ENCODE assay signal across 8 cellular contexts in the genomic region with DNA sequence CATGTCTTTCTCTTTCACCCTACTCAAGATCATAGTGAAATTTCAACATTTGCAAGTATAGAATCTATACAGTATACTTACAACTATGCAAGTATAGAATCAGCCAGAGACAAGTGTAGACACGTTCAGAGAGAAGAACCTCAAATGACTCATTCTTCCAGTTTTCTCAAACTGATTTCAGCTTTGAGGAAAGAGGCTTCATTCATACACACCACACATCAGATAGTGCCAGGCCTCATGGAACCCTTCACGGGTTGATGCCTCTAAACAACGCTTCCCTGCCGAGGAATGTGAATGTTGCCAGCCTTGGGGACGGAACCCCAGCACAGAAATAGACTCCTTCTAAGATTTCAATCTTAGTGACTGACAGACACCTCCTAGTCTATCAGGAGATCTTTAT.
DNase-seq lines count a peak whose midpoint lies in the region; ATAC-seq and TF ChIP-seq lines count a peak whose summit lies in the region.

No MANE protein-coding gene starts in this region.

- ATAC-seq in RWPE2 (ENCODE audit: low read depth) (peak; percentile 73), GM18520 (IDR thresholded peaks at IDR 0.05; ENCODE audit: unreplicated experiment) (no peak), HG03442 (IDR thresholded peaks at IDR 0.05; ENCODE audit: unreplicated experiment) (no peak), HG02870 (IDR thresholded peaks at IDR 0.05; ENCODE audit: unreplicated experiment) (no peak)

- no peak overlapping the region for H3K4me3 ChIP-seq in BLaER1
- H3K4me3 ChIP-seq in RWPE2 (ENCODE audit: severe bottlenecking): no peak overlapping the region
- H3K4me3 ChIP-seq in esophagus (ENCODE audit: low read depth in 1 of 2, low read length in 2 of 2): no peak overlapping the region

- H3K4me1 ChIP-seq in BLaER1 (peaks cover 52% of the 10 kb centered on the region), RWPE2 (ENCODE audit: insufficient read depth, poor library complexity, severe bottlenecking) (peaks cover 42% of the 10 kb centered on the region), esophagus (ENCODE audit: control insufficient read depth in 2 of 2, insufficient read depth in 2 of 2, low read length in 1 of 2) (peaks cover 3 to 13% of the 10 kb centered on the region in 2 donors)

- peak overlapping the region; percentile 86; the same call in 1 of the 2 replicates for H3K4me2 ChIP-seq in BLaER1

- WGBS in esophagus, 2 donors: 54 to 61% methylated on average over 5 of the region's 5 CpGs

- H3K27me3 ChIP-seq in BLaER1: peaks cover 1% of the 10 kb centered on the region; the same call in 1 of the 2 replicates
- no peaks in the 10 kb centered on the region for H3K27me3 ChIP-seq in RWPE2 (ENCODE audit: insufficient read depth, poor library complexity, severe bottlenecking)
- H3K27me3 ChIP-seq in esophagus (ENCODE audit: control insufficient read depth in 1 of 2, insufficient read depth in 2 of 2, low read length in 2 of 2): no peaks in the 10 kb centered on the region

- no peak for TF ChIP-seq CTCF in RWPE2 (IDR thresholded peaks at IDR 0.05; ENCODE audit: poor library complexity, severe bottlenecking)

- H3K27ac ChIP-seq in BLaER1 (peak overlapping the region; percentile 18; the same call in 1 of the 2 replicates), RWPE2 (ENCODE audit: poor library complexity, severe bottlenecking) (peak overlapping the region; percentile 93), esophagus (ENCODE audit: low read depth in 2 of 2, low read length in 1 of 2) (peak overlapping the region; percentile 55 to 92)

- H3K9ac ChIP-seq in BLaER1: no peak overlapping the region

- H3K9me3 ChIP-seq in BLaER1 (no peaks in the 10 kb centered on the region), RWPE2 (ENCODE audit: severe bottlenecking) (no peaks in the 10 kb centered on the region), esophagus (ENCODE audit: control insufficient read depth in 2 of 2, insufficient read depth in 1 of 2, low read depth in 1 of 2, low read length in 1 of 2) (no peaks in the 10 kb centered on the region)

- peak; percentile 16 for DNase-seq in Daoy (ENCODE audit: low read depth)
- DNase-seq in RWPE2 (ENCODE audit: low spot score): no peak
- no peak for DNase-seq in DMS 273 (lab: John Stamatoyannopoulos, UW; ENCODE audit: unreplicated experiment)

- no peaks in the 10 kb centered on the region for H4K20me1 ChIP-seq in BLaER1

- H3K36me3 ChIP-seq in BLaER1 (no peaks in the 10 kb centered on the region), RWPE2 (ENCODE audit: low read depth) (no peaks in the 10 kb centered on the region), esophagus (ENCODE audit: control insufficient read depth in 2 of 2, insufficient read depth in 2 of 2, low read length in 1 of 2) (no peaks in the 10 kb centered on the region)

Comparison
In these comparisons a context has a peak if more than half of its experiments do, and no peak if none do; other contexts are left out.
1. H3K27ac ChIP-seq: peak in every context shown above with its lines; median percentile 93 in RWPE2; 74 in esophagus; 18 in BLaER1.